In genomic region chr11:28110108-28110838, GRCh38 we compare ENCODE assay signal across 1 cellular context.
A peak's percentile ranks its signal among the peaks of the same experiment; 100 is the strongest.
TF ChIP-seq lines count a peak whose summit lies in the region.

No MANE protein-coding gene starts in this region.

TF ChIP-seq in GM12878, 131 proteins besides CTCF, POLR2A, EP300 and RAD21 (continued from another document):
- peak; percentile 95 for TF ChIP-seq ZBTB40 (IDR thresholded peaks at IDR 0.05; ENCODE audit: borderline replicate concordance)
- TF ChIP-seq ZNF207 (IDR thresholded peaks at IDR 0.05; ENCODE audit: borderline replicate concordance), result no peak; the same call in 1 of the 2 replicates
- peak; percentile 40; the same call in 1 of the 2 replicates for TF ChIP-seq NR2F1 (conservative IDR thresholded peaks at IDR 0.05)
- TF ChIP-seq JUND (IDR thresholded peaks at IDR 0.05; ENCODE audit: low read depth, low read length), result no peak
